ENCODE assay signal across 22 cellular contexts in genomic region chr12:2634481-2634880, GRCh38.
"Had no signal": no experiment of that assay in that cellular context is flagged by ENCODE, and none has a peak within 500 bp of the region (broad histone marks: within the 10 kb centered on the region; RNA-seq: fewer than 3 reads in every experiment).

No MANE protein-coding gene starts in this region.

- H3K27me3 ChIP-seq: ascending aorta, body of pancreas, Peyer's patch had no signal

- H3K4me2 ChIP-seq: KMS-11 had no signal

- H3K4me1 ChIP-seq: body of pancreas, Peyer's patch had no signal

- H3K36me3 ChIP-seq: Peyer's patch had no signal

- DNase-seq: activated B cell treated with CpG ODN at 0.5 μM for 24 hours; activated CD4-positive, alpha-beta T cell treated with anti-CD3 and anti-CD28 coated beads for 1 hour; activated CD4-positive, alpha-beta T cell treated with anti-CD3 and anti-CD28 coated beads, Interleukin-2, amount 10 ng/mL, durations not matched to agents 24 days and 14 days; activated CD4-positive, alpha-beta T cell treated with anti-CD3 and anti-CD28 coated beads, Interleukin-2, amount 50 U/mL, for 48 hours; activated CD8-positive, alpha-beta memory T cell treated with anti-CD3 and anti-CD28 coated beads, Interleukin-2, amount 10 ng/mL, durations not matched to agents 7 days and 5 days; activated effector memory CD4-positive, alpha-beta T cell treated with Interleukin-2 at 50 U/mL for 16 hours; activated naive CD4-positive, alpha-beta T cell; activated T-cell treated with anti-CD3 and anti-CD28 coated beads, Interleukin-2, amount 50 U/mL, for 24 hours; amniotic stem cell; body of pancreas; NCI-H1048; NCI-H146; NCI-H187 treated with DMSO at 0.1 percent for 48 hours; NCI-H2081 treated with DMSO at 0.1 percent for 48 hours; NCI-H446; NCI-H524; SHP77 treated with DMSO at 0.1 percent for 48 hours had no signal

- ATAC-seq: activated CD8-positive, alpha-beta memory T cell treated with anti-CD3 and anti-CD28 coated beads, Interleukin-2, amount 10 ng/mL, durations not matched to agents 7 days and 5 days; body of pancreas had no signal

- H3K27ac ChIP-seq: ascending aorta, body of pancreas, KMS-11, Peyer's patch, RWPE1 had no signal

- FAIRE-seq: bronchial epithelial cell had no signal

- H3K4me3 ChIP-seq: ascending aorta, body of pancreas, Peyer's patch had no signal

- H3K9ac ChIP-seq: KMS-11 had no signal

- H3K9me3 ChIP-seq: ascending aorta, body of pancreas, Peyer's patch had no signal
